9 cellular contexts compared by ENCODE assay signal in genomic region chr10:69731184-69731583, GRCh38.
DNase-seq lines count a peak whose midpoint lies in the region; ATAC-seq and TF ChIP-seq lines count a peak whose summit lies in the region.
"Had no signal": no experiment of that assay in that cellular context is flagged by ENCODE, and none has a peak within 500 bp of the region (broad histone marks: within the 10 kb centered on the region; RNA-seq: fewer than 3 reads in every experiment).

No MANE protein-coding gene starts in this region.

- H3K9me3 ChIP-seq in lung (ENCODE audit: control insufficient read depth in 2 of 2, insufficient read depth in 1 of 2, low read length in 1 of 2), result no peaks in the 10 kb centered on the region

- ATAC-seq in lung (ENCODE audit: insufficient read depth, low FRiP score), result no peak
- no peak for ATAC-seq in HG03135 (IDR thresholded peaks at IDR 0.05; ENCODE audit: unreplicated experiment)
- ATAC-seq in GM21526 (IDR thresholded peaks at IDR 0.05; ENCODE audit: low FRiP score, unreplicated experiment), result no peak

- peaks cover 0 to 6% of the 10 kb centered on the region in 2 donors for H3K4me1 ChIP-seq in lung (ENCODE audit: control insufficient read depth in 2 of 2, insufficient read depth in 2 of 2, low read length in 2 of 2)

- no peak overlapping the region for H3K4me3 ChIP-seq in choroid plexus epithelial cell (ENCODE audit: low read depth, low read length)
- no peak overlapping the region for H3K4me3 ChIP-seq in lung

- TF ChIP-seq CTCF in AG09319 (IDR thresholded peaks at IDR 0.05; ENCODE audit: low read depth, low read length), result no peak; the same call in 1 of the 2 replicates
- peak; percentile 34 for TF ChIP-seq CTCF in choroid plexus epithelial cell (conservative IDR thresholded peaks at IDR 0.05; ENCODE audit: low read depth, low read length)
- no peak for TF ChIP-seq CTCF in lung (IDR thresholded peaks at IDR 0.05; ENCODE audit: control extremely low read depth, extremely low read depth)

- peak overlapping the region; percentile 28 to 42 for H3K27ac ChIP-seq in lung (ENCODE audit: low read depth in 1 of 2, low read length in 1 of 2)

- 66 to 79% methylated on average over 3 of the region's 3 CpGs for WGBS in lung, 2 donors

- DNase-seq in AG09319 (ENCODE audit: extremely low read depth, low read depth) (peak; percentile 36), HT1080 (ENCODE audit: low read depth) (peak; percentile 58), choroid plexus epithelial cell (ENCODE audit: low read depth) (peak; percentile 60), lung (ENCODE audit: low spot score) (no peak), SKM-1 treated with dmso at 0.1 percent for 144 hours (lab: John Stamatoyannopoulos, UW; ENCODE audit: unreplicated experiment) (no peak), NCI-H2107 (lab: John Stamatoyannopoulos, UW) (no peak)
- DNase-seq: activated CD4-positive, alpha-beta T cell treated with anti-CD3 and anti-CD28 coated beads for 1 hour had no signal

- no peaks in the 10 kb centered on the region for H3K27me3 ChIP-seq in lung (ENCODE audit: control insufficient read depth, insufficient read depth)

- H3K36me3 ChIP-seq in lung (ENCODE audit: control insufficient read depth in 2 of 2, insufficient read depth in 2 of 2, low read length in 2 of 2), result no peaks in the 10 kb centered on the region

Comparison
In these comparisons a context has a peak if more than half of its experiments do, and no peak if none do; other contexts are left out.
1. DNase-seq: peak in AG09319 (single experiment), HT1080 (single experiment) and choroid plexus epithelial cell (single experiment); none in lung (single experiment), SKM-1 treated with dmso at 0.1 percent for 144 hours (single experiment) and NCI-H2107 (single experiment).